Comparison of ENCODE assay signal across 8 cellular contexts in genomic region chr2:222433381-222434173, GRCh38. TPM values are rescaled to one million over a fixed set of nuclear protein-coding genes. Genes with fewer than 3 reads are reported as not detected.
A peak's percentile ranks its signal among the peaks of the same experiment; 100 is the strongest.
DNase-seq lines count a peak whose midpoint lies in the region; ATAC-seq and TF ChIP-seq lines count a peak whose summit lies in the region.

No MANE protein-coding gene starts in this region.

- peak; percentile 31 for DNase-seq in NCI-H2029 treated with DMSO at 0.1 percent for 48 hours (lab: John Stamatoyannopoulos, UW)
- DNase-seq in left lung: no peak
- no peak for DNase-seq in SHP77 treated with DMSO at 0.1 percent for 48 hours (lab: John Stamatoyannopoulos, UW)
- DNase-seq in inferior parietal cortex (ENCODE audit: extremely low spot score): no peak
- no peak for DNase-seq in SK-N-DZ (ENCODE audit: low spot score)
- no peak for DNase-seq in sigmoid colon

- 22 to 56% methylated on average over 8 of the region's 8 CpGs for WGBS in sigmoid colon, 2 donors

- H3K27ac ChIP-seq in left lung (no peak overlapping the region), sigmoid colon (no peak overlapping the region)

- TF ChIP-seq CTCF in left lung (IDR thresholded peaks at IDR 0.05): no peak
- TF ChIP-seq CTCF in sigmoid colon (IDR thresholded peaks at IDR 0.05): no peak

- H3K27me3 ChIP-seq in left lung: peaks cover 0 to 5% of the 10 kb centered on the region in 2 donors
- no peaks in the 10 kb centered on the region for H3K27me3 ChIP-seq in sigmoid colon

- H3K9me3 ChIP-seq in left lung: no peaks in the 10 kb centered on the region
- H3K9me3 ChIP-seq in sigmoid colon: no peaks in the 10 kb centered on the region

- no peak for TF ChIP-seq POLR2A in sigmoid colon (IDR thresholded peaks at IDR 0.05)

- ATAC-seq in GM18858 (IDR thresholded peaks at IDR 0.05; ENCODE audit: unreplicated experiment) (peak; percentile 76), HG02678 (IDR thresholded peaks at IDR 0.05; ENCODE audit: unreplicated experiment) (peak; percentile 78), left lung (peak; percentile 70)

- no peak for TF ChIP-seq EP300 in sigmoid colon (IDR thresholded peaks at IDR 0.05)

- H3K36me3 ChIP-seq in left lung: no peaks in the 10 kb centered on the region
- H3K36me3 ChIP-seq in sigmoid colon: no peaks in the 10 kb centered on the region

- peaks cover 0 to 9% of the 10 kb centered on the region in 2 donors for H3K4me1 ChIP-seq in left lung
- no peaks in the 10 kb centered on the region for H3K4me1 ChIP-seq in sigmoid colon

- no peak overlapping the region for H3K4me3 ChIP-seq in left lung
- H3K4me3 ChIP-seq in sigmoid colon: no peak overlapping the region

- intact Hi-C loops in left lung (cut with DNase I) (no loop called here), sigmoid colon (cut with DNase I) (no loop called here)

RNA-seq across cellular contexts. Expression of gene SGPP2, which starts 9.2 kb away (rescaled TPM):
- total RNA-seq in left lung: 10 to 100 TPM; 28.2 to 31.2 TPM
- polyA plus RNA-seq in SK-N-DZ (2014; cell fraction: cytosol; rRNA removed): 2.5 and 4.1 TPM in 2 replicates
- polyA plus RNA-seq in SK-N-DZ (2014; cell fraction: nucleus; rRNA removed): 1.2 and 1.6 TPM in 2 replicates
- total RNA-seq in sigmoid colon: 1 to 10 TPM in 3 of 4 donors, under 1 TPM in 1; 0.49 to 1.1 (median 1.1) TPM
- 10 to 100 TPM in 1 of 3 donors, 1 to 10 TPM in 2; 6.0 to 25.1 (median 6.0) TPM for polyA plus RNA-seq in sigmoid colon

Comparison
In these comparisons a context has a peak if more than half of its experiments do, and no peak if none do; other contexts are left out.
1. RNA of gene SGPP2, which starts 9.2 kb away (total RNA-seq): 28.2 to 31.2 TPM in left lung; 0.49 to 1.1 TPM in sigmoid colon; every median in the first group is over 10 times any median in the second.
2. Peak in every context shown above with its lines, with median percentiles within 50 percentile points of each other: ATAC-seq.